1 cellular context compared by ENCODE assay signal in the genomic region with DNA sequence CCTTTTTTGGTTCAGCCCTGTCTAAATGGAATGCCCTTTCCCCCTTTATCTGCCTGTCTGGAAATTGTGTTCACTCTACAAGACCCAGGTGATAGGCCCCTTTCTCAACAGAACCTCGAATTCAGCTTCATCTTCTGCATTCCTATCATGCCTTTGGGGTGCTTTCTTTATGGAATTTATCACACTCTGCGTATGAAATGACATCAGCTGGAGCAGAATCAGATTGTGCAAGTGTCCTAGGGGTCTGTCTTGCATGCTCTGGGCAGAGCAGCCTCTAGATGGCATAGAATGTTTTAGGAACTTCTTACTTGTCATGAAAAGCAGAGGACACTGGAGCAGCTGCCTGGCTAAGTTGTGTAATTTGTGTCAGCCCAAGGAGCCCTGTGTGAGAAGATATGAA.
TF ChIP-seq lines count a peak whose summit lies in the region.

No MANE protein-coding gene starts in this region.

TF ChIP-seq in H1, 55 proteins besides CTCF, POLR2A, EP300 and RAD21:
- TF ChIP-seq PHF8 (conservative IDR thresholded peaks at IDR 0.05; ENCODE audit: low read depth, low read length) = no peak
- TF ChIP-seq HDAC6 (IDR thresholded peaks at IDR 0.05; ENCODE audit: low read depth, low read length) = no peak
- TF ChIP-seq SIRT6 (IDR thresholded peaks at IDR 0.05; ENCODE audit: low read length) = no peak
- no peak for TF ChIP-seq RXRA (IDR thresholded peaks at IDR 0.05; ENCODE audit: insufficient read depth, low read depth, low read length)
- no peak for TF ChIP-seq TAF7 (optimal IDR thresholded peaks at IDR 0.05; ENCODE audit: borderline replicate concordance, low read depth, low read length)
- peak; percentile 33; the same call in 1 of the 2 replicates for TF ChIP-seq CEBPB (IDR thresholded peaks at IDR 0.05; ENCODE audit: low read depth, low read length)
TF ChIP-seq in H1: peak in this region for 1.
